In genomic region chr20:63290677-63291472, GRCh38 we compare ENCODE assay signal across 1 cellular context.
TF ChIP-seq lines count a peak whose summit lies in the region.

No MANE protein-coding gene starts in this region.

TF ChIP-seq in HepG2, 621 proteins besides CTCF, POLR2A, EP300 and RAD21 (continued from another document and continues in another):
- TF ChIP-seq MXI1 (IDR thresholded peaks at IDR 0.05; ENCODE audit: borderline replicate concordance, low read depth, low read length), result peak; percentile 53; the same call in 1 of the 3 replicates
- TF ChIP-seq ARID5B (CRISPR knock-in tag; IDR thresholded peaks at IDR 0.05), result 0 out of 2 replicates have a peak, but pooled peaks have one; percentile 12
- no peak for TF ChIP-seq SCMH1 (CRISPR knock-in tag; IDR thresholded peaks at IDR 0.05; ENCODE audit: borderline replicate concordance)
- TF ChIP-seq JARID2 (CRISPR knock-in tag; IDR thresholded peaks at IDR 0.05; ENCODE audit: insufficient replicate concordance), result peak; percentile 35
- peak; percentile 70; the same call in 1 of the 2 replicates for TF ChIP-seq ZNF772 (CRISPR knock-in tag; IDR thresholded peaks at IDR 0.05)
- TF ChIP-seq ZNF577 (CRISPR knock-in tag; IDR thresholded peaks at IDR 0.05; ENCODE audit: borderline replicate concordance, low read depth), result no peak
- no peak for TF ChIP-seq ZKSCAN8 (CRISPR knock-in tag; IDR thresholded peaks at IDR 0.05; ENCODE audit: borderline replicate concordance)
- TF ChIP-seq ATF1 (CRISPR knock-in tag; IDR thresholded peaks at IDR 0.05), result no peak
- peak; percentile 60; the same call in 1 of the 2 replicates for TF ChIP-seq ZFP41 (CRISPR knock-in tag; IDR thresholded peaks at IDR 0.05; ENCODE audit: borderline replicate concordance)
- TF ChIP-seq ZUFSP (CRISPR knock-in tag; IDR thresholded peaks at IDR 0.05; ENCODE audit: borderline replicate concordance), result no peak
- TF ChIP-seq HOXA5 (CRISPR knock-in tag; IDR thresholded peaks at IDR 0.05), result no peak
- TF ChIP-seq ZNF629 (CRISPR knock-in tag; conservative IDR thresholded peaks at IDR 0.05), result no peak; the same call in 1 of the 2 replicates
- TF ChIP-seq HMGXB4 (CRISPR knock-in tag; IDR thresholded peaks at IDR 0.05; ENCODE audit: borderline replicate concordance in 1 of 2, low read depth in 1 of 2), result 0 out of 4 replicates have a peak, but pooled peaks of 1 of the 2 experiments have one; percentile 24
- TF ChIP-seq ZNF292 (CRISPR knock-in tag; IDR thresholded peaks at IDR 0.05; ENCODE audit: borderline replicate concordance, low read depth), result no peak
- peak; percentile 55 for TF ChIP-seq THAP9 (CRISPR knock-in tag; IDR thresholded peaks at IDR 0.05; ENCODE audit: borderline replicate concordance)
- TF ChIP-seq ZNF225 (CRISPR knock-in tag; IDR thresholded peaks at IDR 0.05), result peak; percentile 48; the same call in 1 of the 2 replicates
- no peak; the same call in 1 of the 2 replicates for TF ChIP-seq ARHGAP35 (CRISPR knock-in tag; IDR thresholded peaks at IDR 0.05; ENCODE audit: borderline replicate concordance)
- TF ChIP-seq HNF1B (CRISPR knock-in tag; IDR thresholded peaks at IDR 0.05), result peak; percentile 68; the same call in 1 of the 2 replicates
- no peak for TF ChIP-seq ZXDC (CRISPR knock-in tag; IDR thresholded peaks at IDR 0.05)
- TF ChIP-seq TFDP1 (CRISPR knock-in tag; IDR thresholded peaks at IDR 0.05; ENCODE audit: borderline replicate concordance), result peak; percentile 35; the same call in 1 of the 2 replicates
- no peak for TF ChIP-seq HMG20A (CRISPR knock-in tag; IDR thresholded peaks at IDR 0.05; ENCODE audit: borderline replicate concordance)
- peak; percentile 32; the same call in 1 of the 2 replicates for TF ChIP-seq ARID4A (CRISPR knock-in tag; IDR thresholded peaks at IDR 0.05; ENCODE audit: borderline replicate concordance)
- TF ChIP-seq ZNF350 (CRISPR knock-in tag; IDR thresholded peaks at IDR 0.05; ENCODE audit: borderline replicate concordance, low read depth), result peak; percentile 64; the same call in 1 of the 2 replicates
- TF ChIP-seq IRF2 (CRISPR knock-in tag; IDR thresholded peaks at IDR 0.05), result no peak
- no peak for TF ChIP-seq SP1 (IDR thresholded peaks at IDR 0.05)
- TF ChIP-seq SP1 (CRISPR knock-in tag; IDR thresholded peaks at IDR 0.05), result peak; percentile 15; the same call in 1 of the 2 replicates
- peak; percentile 74 for TF ChIP-seq ZNF501 (CRISPR knock-in tag; IDR thresholded peaks at IDR 0.05)
- peak; percentile 51; the same call in 1 of the 2 replicates for TF ChIP-seq ZNF567 (CRISPR knock-in tag; IDR thresholded peaks at IDR 0.05; ENCODE audit: borderline replicate concordance)
- 0 out of 2 replicates have a peak, but pooled peaks have one; percentile 13 for TF ChIP-seq ZNF788 (CRISPR knock-in tag; IDR thresholded peaks at IDR 0.05; ENCODE audit: borderline replicate concordance)
- TF ChIP-seq ZNF503 (CRISPR knock-in tag; IDR thresholded peaks at IDR 0.05), result no peak
- no peak for TF ChIP-seq EZH2 (conservative IDR thresholded peaks at IDR 0.05; ENCODE audit: low read depth, low read length)
- TF ChIP-seq PCBP2 (optimal IDR thresholded peaks at IDR 0.05; ENCODE audit: low read depth, low read length, poor library complexity, severe bottlenecking), result no peak
